Comparison of ENCODE assay signal across 14 cellular contexts in the genomic region with DNA sequence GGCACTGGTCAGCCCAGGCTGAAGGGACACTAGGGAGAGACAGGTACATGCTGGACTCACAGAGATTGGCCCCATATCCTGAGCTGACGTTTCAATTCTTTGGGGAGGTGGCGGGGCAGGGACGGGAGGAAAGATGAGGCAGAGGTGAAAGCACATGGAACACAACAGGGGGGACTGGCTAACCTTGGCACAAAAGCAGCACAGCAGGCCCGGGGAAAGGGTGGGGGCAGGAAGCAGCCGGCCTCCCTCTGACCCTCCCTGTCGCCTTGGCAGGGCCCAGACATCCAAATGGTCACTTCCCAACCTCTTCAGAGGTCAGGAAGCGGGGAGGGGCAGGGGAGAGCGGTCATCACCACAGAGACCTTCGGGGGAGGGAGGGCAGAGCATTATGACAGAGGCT. TPM values are rescaled to one million over a fixed set of nuclear protein-coding genes. Genes with fewer than 3 reads are reported as not detected.
DNase-seq lines count a peak whose midpoint lies in the region; FAIRE-seq and TF ChIP-seq lines count a peak whose summit lies in the region.
"Had no signal": no experiment of that assay in that cellular context is flagged by ENCODE, and none has a peak within 500 bp of the region (broad histone marks: within the 10 kb centered on the region; RNA-seq: fewer than 3 reads in every experiment).

No MANE protein-coding gene starts in this region.

- peak overlapping the region; percentile 52 for H3K27ac ChIP-seq in RWPE1
- peak overlapping the region; percentile 32 to 38 for H3K27ac ChIP-seq in esophagus (ENCODE audit: low read depth in 2 of 2, low read length in 1 of 2)
- no peak overlapping the region for H3K27ac ChIP-seq in mesendoderm (ENCODE audit: low read depth, low read length)
- H3K27ac ChIP-seq in testis: peak overlapping the region; percentile 18 to 65
- H3K27ac ChIP-seq: brain microvascular endothelial cell had no signal

- H3K79me2 ChIP-seq in mesendoderm (ENCODE audit: control insufficient read depth, insufficient read depth, low read length): peaks cover 18% of the 10 kb centered on the region

- H2BK5ac ChIP-seq in mesendoderm (ENCODE audit: low read length): no peak overlapping the region

- no peak overlapping the region for H3K23ac ChIP-seq in mesendoderm (ENCODE audit: low read length)

- H3K36me3 ChIP-seq in esophagus (ENCODE audit: control insufficient read depth in 2 of 2, insufficient read depth in 2 of 2, low read length in 1 of 2): peaks cover 0 to 38% of the 10 kb centered on the region in 2 donors
- peaks cover 5% of the 10 kb centered on the region for H3K36me3 ChIP-seq in mesendoderm (ENCODE audit: control insufficient read depth, insufficient read depth, low read length)
- H3K36me3 ChIP-seq in testis (ENCODE audit: low read depth, missing control alignments): no peaks in the 10 kb centered on the region

- peak overlapping the region; percentile 1 for H3K56ac ChIP-seq in mesendoderm (ENCODE audit: low read length)

- intact Hi-C loops in testis (cut with DNase I; ENCODE audit: low total_unique reads): no loop called here

- H2BK15ac ChIP-seq in mesendoderm (replicated peaks; ENCODE audit: low read depth): no peak overlapping the region

- H4K8ac ChIP-seq in mesendoderm (ENCODE audit: low read depth, low read length): no peak overlapping the region

- no peak overlapping the region for H2AK5ac ChIP-seq in mesendoderm (ENCODE audit: low read length)

- peaks cover 2 to 12% of the 10 kb centered on the region in 2 donors for H3K4me1 ChIP-seq in esophagus (ENCODE audit: control insufficient read depth in 2 of 2, insufficient read depth in 2 of 2, low read length in 1 of 2)
- H3K4me1 ChIP-seq in mesendoderm (ENCODE audit: control insufficient read depth, low read depth, low read length): peaks cover 9% of the 10 kb centered on the region
- peaks cover 63% of the 10 kb centered on the region for H3K4me1 ChIP-seq in testis

- H3K4me2 ChIP-seq in mesendoderm (ENCODE audit: low read length): no peak overlapping the region

- CTCF ChIA-PET in RWPE1 (lab: Yijun Ruan, JAX): interaction anchor here (0.6 kb wide), 1 partner anchor 1295 kb away, joined by 3 read pairs; no protein-coding TSS in a partner anchor

- FAIRE-seq in urothelium cell line (lab: Jason Lieb, UNC): no peak

- WGBS in esophagus, 2 donors: 50 to 68% methylated on average over 9 of the region's 9 CpGs
- no CpG with 5 or more reads among the region's 9 CpGs for WGBS in mesendoderm (ENCODE audit: extremely low coverage, insufficient coverage, low lambda C conversion rate)
- WGBS in testis, 2 donors: 33 to 49% methylated on average over 9 of the region's 9 CpGs

- no peak overlapping the region for H3K9ac ChIP-seq in mesendoderm (ENCODE audit: low read length)

- H3K4ac ChIP-seq in mesendoderm (ENCODE audit: low read depth, low read length): no peak overlapping the region

- no peaks in the 10 kb centered on the region for H3K27me3 ChIP-seq in esophagus (ENCODE audit: control insufficient read depth in 1 of 2, insufficient read depth in 2 of 2, low read length in 2 of 2)
- no peaks in the 10 kb centered on the region for H3K27me3 ChIP-seq in mesendoderm (ENCODE audit: insufficient read depth, low read length, poor library complexity)
- H3K27me3 ChIP-seq in testis: no peaks in the 10 kb centered on the region
- H3K27me3 ChIP-seq: brain microvascular endothelial cell had no signal

- H3K18ac ChIP-seq in mesendoderm (ENCODE audit: low read length): no peak overlapping the region

- TF ChIP-seq POLR2A in testis (IDR thresholded peaks at IDR 0.05): no peak

- no peak overlapping the region for H4K5ac ChIP-seq in mesendoderm (ENCODE audit: low read length)

- DNase-seq in RWPE1 (ENCODE audit: low spot score) (no peak), mesendoderm (no peak), testis (no peak), urothelium cell line (ENCODE audit: low spot score) (no peak), NCI-H1092 (lab: John Stamatoyannopoulos, UW) (no peak), NOMO-1 treated with DMSO at 0.1 percent for 48 hours (lab: John Stamatoyannopoulos, UW; ENCODE audit: unreplicated experiment) (no peak)
- no peak for DNase-seq in effector CD4-positive, alpha-beta T cell
- DNase-seq: brain microvascular endothelial cell; midbrain; NCI-H1417; stimulated activated CD4-positive, alpha-beta T cell treated with anti-CD3 and anti-CD28 coated beads, Interleukin-15, amount 100 ng/mL, for 24 hours; stimulated activated naive CD4-positive, alpha-beta T cell treated with Interleukin-2 at 50 U/mL for 16 hours had no signal

- no peak overlapping the region for H3K4me3 ChIP-seq in esophagus (ENCODE audit: low read depth in 1 of 2, low read length in 2 of 2)
- no peak overlapping the region for H3K4me3 ChIP-seq in mesendoderm (ENCODE audit: low read length)
- no peak overlapping the region for H3K4me3 ChIP-seq in testis

- TF ChIP-seq CTCF in RWPE1 (conservative IDR thresholded peaks at IDR 0.05; ENCODE audit: low read depth): no peak
- no peak for TF ChIP-seq CTCF in testis (IDR thresholded peaks at IDR 0.05)

- H3K9me3 ChIP-seq in esophagus (ENCODE audit: control insufficient read depth in 2 of 2, insufficient read depth in 1 of 2, low read depth in 1 of 2, low read length in 1 of 2) (no peaks in the 10 kb centered on the region), testis (no peaks in the 10 kb centered on the region)

- no peak overlapping the region for H2BK120ac ChIP-seq in mesendoderm (ENCODE audit: low read depth, low read length)

- POLR2A ChIA-PET in RWPE1 (lab: Yijun Ruan, JAX; ENCODE audit: low non-redundant PET): interaction anchor here (0.9 kb wide), 1 partner anchor 14 kb away, joined by 3 read pairs; no protein-coding TSS in a partner anchor

- peaks cover 15% of the 10 kb centered on the region for H3K79me1 ChIP-seq in mesendoderm (ENCODE audit: low read length)

RNA-seq across cellular contexts. Expression of a gene that starts 6.6 kb away (rescaled TPM):
- polyA plus RNA-seq in esophagus (100 to 1,000 TPM in 1 of 2 donors, 10 to 100 TPM in 1; 97.6 to 103 TPM), testis (ENCODE audit: insufficient read depth, low read depth, low replicate concordance) (204 TPM)
- polyA plus RNA-seq in mesendoderm (2013, experiment 1 of 2): 203 TPM
- 200 TPM for polyA plus RNA-seq in mesendoderm (2013, experiment 2 of 2)
- total RNA-seq in testis: 100 to 1,000 TPM; 201 to 277 TPM

RNA-seq across cellular contexts. Expression of a gene that starts 9.0 kb away (rescaled TPM):
- 1 to 10 TPM; 7.4 to 9.0 TPM for polyA plus RNA-seq in esophagus
- polyA plus RNA-seq in mesendoderm (2013, experiment 1 of 2): 0.63 TPM
- 0.77 TPM for polyA plus RNA-seq in mesendoderm (2013, experiment 2 of 2)
- 10 to 100 TPM in 1 of 2 donors, 1 to 10 TPM in 1; 8.0 to 12.7 TPM for total RNA-seq in testis
- 15.0 TPM for polyA plus RNA-seq in testis (ENCODE audit: insufficient read depth, low read depth, low replicate concordance)

RNA-seq across cellular contexts. Expression of a gene that starts 9.5 kb away (rescaled TPM):
- polyA plus RNA-seq in esophagus (under 1 TPM; 0.53 to 0.54 TPM), testis (ENCODE audit: insufficient read depth, low read depth, low replicate concordance) (48.7 TPM)
- polyA plus RNA-seq in mesendoderm (2013, experiment 1 of 2): 16.4 TPM
- 15.7 TPM for polyA plus RNA-seq in mesendoderm (2013, experiment 2 of 2)
- total RNA-seq in testis: 10 to 100 TPM; 15.7 to 33.1 TPM
- total RNA-seq: T-helper 1 cell treated with Interleukin-12 subunit alpha and Interleukin-12 subunit beta and Interleukin-4 antibody, amounts not matched to agents 30 ng/mL and 1 ng/mL, for 36 hours had no signal

RNA-seq across cellular contexts. Expression of a gene that starts 17.4 kb away (rescaled TPM):
- 1,000 to 10,000 TPM; 2,102 to 2,622 TPM for polyA plus RNA-seq in esophagus
- polyA plus RNA-seq in mesendoderm (2013, experiment 1 of 2): 5,596 TPM
- 5,579 TPM for polyA plus RNA-seq in mesendoderm (2013, experiment 2 of 2)
- 100 to 1,000 TPM; 457 to 634 TPM for total RNA-seq in testis
- polyA plus RNA-seq in testis (ENCODE audit: insufficient read depth, low read depth, low replicate concordance): 1,036 TPM

RNA-seq across cellular contexts. Expression of a gene that starts 35.2 kb away (rescaled TPM):
- polyA plus RNA-seq in esophagus (1 to 10 TPM; 5.2 to 5.7 TPM), testis (ENCODE audit: insufficient read depth, low read depth, low replicate concordance) (17.5 TPM)
- 6.8 TPM for polyA plus RNA-seq in mesendoderm (2013, experiment 1 of 2)
- 6.6 TPM for polyA plus RNA-seq in mesendoderm (2013, experiment 2 of 2)
- 10 to 100 TPM; 18.5 to 20.2 TPM for total RNA-seq in testis

Comparison
In these comparisons a context has a peak if more than half of its experiments do, and no peak if none do; other contexts are left out.
1. RNA of a gene that starts 9.5 kb away (polyA plus RNA-seq): 48.7 TPM in testis (single experiment); 0.53 to 0.54 TPM in esophagus; every median in the first group is over 10 times any median in the second.